ENCODE assay signal across 1 cellular context in the genomic region with DNA sequence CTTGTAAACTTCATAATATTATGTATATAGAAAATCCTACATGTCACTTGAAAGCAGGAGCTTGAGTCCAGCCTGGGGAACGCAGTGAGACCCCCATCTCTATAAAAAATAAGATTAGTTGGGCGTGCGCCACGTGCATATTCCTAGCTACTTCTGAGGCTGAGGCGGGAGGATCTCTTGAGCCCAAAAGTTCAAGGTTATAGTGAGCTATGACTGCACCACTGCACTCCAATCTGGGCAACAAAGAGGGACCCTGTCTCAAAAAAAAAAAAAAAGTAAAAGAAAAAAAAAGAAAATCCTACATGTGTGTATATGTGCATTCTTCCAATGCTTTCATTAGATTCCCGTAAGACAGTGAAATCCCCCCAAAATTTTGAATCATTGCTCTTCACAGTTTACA.
TF ChIP-seq lines count a peak whose summit lies in the region.

No MANE protein-coding gene starts in this region.

TF ChIP-seq in IMR-90, 13 proteins besides CTCF, POLR2A, EP300 and RAD21:
- TF ChIP-seq RFX5 (IDR thresholded peaks at IDR 0.05; ENCODE audit: low read depth, low read length) (no peak), RCOR1 (IDR thresholded peaks at IDR 0.05; ENCODE audit: insufficient replicate concordance, low read length) (no peak), CHD1 (IDR thresholded peaks at IDR 0.05; ENCODE audit: low read depth, low read length) (no peak), MXI1 (IDR thresholded peaks at IDR 0.05; ENCODE audit: borderline replicate concordance, low read depth, low read length) (no peak), MAFK (IDR thresholded peaks at IDR 0.05; ENCODE audit: low read depth, low read length) (no peak), CEBPB (IDR thresholded peaks at IDR 0.05; ENCODE audit: low read depth, low read length) (no peak), MAZ (IDR thresholded peaks at IDR 0.05; ENCODE audit: borderline replicate concordance, low read depth, low read length) (no peak), ELK1 (IDR thresholded peaks at IDR 0.05; ENCODE audit: borderline replicate concordance, low read depth, low read length) (no peak), BHLHE40 (IDR thresholded peaks at IDR 0.05; ENCODE audit: low read depth, low read length) (no peak)
- TF ChIP-seq, protein P1, sequence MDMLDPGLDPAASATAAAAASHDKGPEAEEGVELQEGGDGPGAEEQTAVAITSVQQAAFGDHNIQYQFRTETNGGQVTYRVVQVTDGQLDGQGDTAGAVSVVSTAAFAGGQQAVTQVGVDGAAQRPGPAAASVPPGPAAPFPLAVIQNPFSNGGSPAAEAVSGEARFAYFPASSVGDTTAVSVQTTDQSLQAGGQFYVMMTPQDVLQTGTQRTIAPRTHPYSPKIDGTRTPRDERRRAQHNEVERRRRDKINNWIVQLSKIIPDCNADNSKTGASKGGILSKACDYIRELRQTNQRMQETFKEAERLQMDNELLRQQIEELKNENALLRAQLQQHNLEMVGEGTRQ (IDR thresholded peaks at IDR 0.05; ENCODE audit: low read depth, low read length): no peak
